Comparison of ENCODE assay signal across 20 cellular contexts in the genomic region with DNA sequence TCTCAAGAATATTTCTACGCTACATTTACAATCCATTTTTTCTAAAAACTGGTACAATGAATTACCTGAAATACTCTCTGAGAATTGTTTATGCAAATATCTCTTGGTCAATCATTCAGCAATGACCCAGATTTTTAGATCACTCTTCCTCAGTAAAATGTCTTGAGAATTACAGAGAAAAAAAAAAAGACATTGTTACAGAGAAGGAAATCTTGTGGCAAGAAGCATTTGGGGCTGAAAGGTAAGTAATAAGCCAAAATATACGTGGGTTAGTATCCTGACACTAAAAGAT.
"Had no signal": no experiment of that assay in that cellular context is flagged by ENCODE, and none has a peak within 500 bp of the region (broad histone marks: within the 10 kb centered on the region; RNA-seq: fewer than 3 reads in every experiment).

No MANE protein-coding gene starts in this region.

- FAIRE-seq: HepG2 had no signal

- DNase-seq: Karpas-422, KG1, MG63, NCI-H1092, NCI-H1105 treated with DMSO at 0.1 percent for 48 hours, NCI-H1417 treated with DMSO at 0.1 percent for 48 hours, NCI-H146, NCI-H1694 treated with DMSO at 0.1 percent for 48 hours, NCI-H1930, NCI-H2081, NCI-H2107, NCI-H2227 treated with DMSO at 0.1 percent for 48 hours, NCI-H524, NCI-H526 treated with DMSO at 0.1 percent for 48 hours, NCI-H748 treated with DMSO at 0.1 percent for 48 hours, PC-3, SHP77, T-helper 2 cell had no signal

- ATAC-seq: HepG2, Panc1, PC-3 had no signal
